ENCODE assay signal across 21 cellular contexts in genomic region chr5:167208911-167209310, GRCh38.
DNase-seq lines count a peak whose midpoint lies in the region; ATAC-seq and TF ChIP-seq lines count a peak whose summit lies in the region.
"Had no signal": no experiment of that assay in that cellular context is flagged by ENCODE, and none has a peak within 500 bp of the region (broad histone marks: within the 10 kb centered on the region; RNA-seq: fewer than 3 reads in every experiment).

No MANE protein-coding gene starts in this region.

- no peaks in the 10 kb centered on the region for H3K27me3 ChIP-seq in A673 (replicated peaks; ENCODE audit: insufficient read depth, low read depth, low read length, poor library complexity)
- H3K27me3 ChIP-seq in heart right ventricle: no peaks in the 10 kb centered on the region
- H3K27me3 ChIP-seq: ascending aorta, gastrocnemius medialis, transverse colon had no signal

- POLR2A ChIA-PET in A673 (lab: Charles Lee; ENCODE audit: low non-redundant PET): interaction anchor here (0.7 kb wide), 1 partner anchor 432 kb away, joined by 7 read pairs; no protein-coding TSS in a partner anchor

- H3K4me1 ChIP-seq in A673 (ENCODE audit: insufficient read depth, low read length, poor library complexity, severe bottlenecking) (no peaks in the 10 kb centered on the region), heart right ventricle (no peaks in the 10 kb centered on the region)
- H3K4me1 ChIP-seq: ascending aorta, gastrocnemius medialis, transverse colon had no signal

- no TSS peak for BruUV-seq in A673 (replicated peaks; lab: Mats Ljungman, UMichigan)

- CTCF ChIA-PET in A673 (lab: Charles Lee): no interaction called here

- peak; percentile 33 for DNase-seq in A673 (ENCODE audit: low spot score)
- DNase-seq in HT1080 (ENCODE audit: low read depth): peak; percentile 74
- DNase-seq in amniotic epithelial cell (ENCODE audit: low read depth): peak; percentile 25
- peak; percentile 8 for DNase-seq in iris pigment epithelial cell (ENCODE audit: low read depth)
- DNase-seq in islet precursor cell: no peak
- DNase-seq in heart right ventricle: no peak
- DNase-seq in GM13976 (ENCODE audit: low spot score): no peak
- DNase-seq: activated CD4-positive, alpha-beta T cell treated with anti-CD3 and anti-CD28 coated beads, Interleukin-2, amount 50 U/mL, for 1 hour; activated naive CD4-positive, alpha-beta T cell; activated T-cell treated with anti-CD3 and anti-CD28 coated beads for 4 hours; cortex of kidney; gastrocnemius medialis; HCEC 1CT; left ventricle myocardium superior; NCI-H1417 treated with DMSO at 0.1 percent for 48 hours; NCI-H2171 treated with DMSO at 0.1 percent for 48 hours; right cardiac atrium; stimulated activated naive CD4-positive, alpha-beta T cell; transverse colon had no signal

- in situ Hi-C loops in GM13976 (cut with MboI; ENCODE audit: low sequenced_read_pairs, unreplicated experiment): no loop called here

- no peak for TF ChIP-seq CTCF in A673 (conservative IDR thresholded peaks at IDR 0.05; ENCODE audit: low read depth, low read length)
- no peak for TF ChIP-seq CTCF in heart right ventricle (IDR thresholded peaks at IDR 0.05)
- TF ChIP-seq CTCF in GM13976 (IDR thresholded peaks at IDR 0.05; ENCODE audit: borderline replicate concordance, control extremely low read depth, extremely low read depth, insufficient read depth, missing control alignments): no peak

- ATAC-seq in heart right ventricle (no peak), esophagus mucosa (no peak)
- ATAC-seq: gastrocnemius medialis, left ventricle myocardium superior, right cardiac atrium had no signal

- H3K27ac ChIP-seq in A673 (ENCODE audit: low read depth, low read length, poor library complexity, severe bottlenecking) (no peak overlapping the region), heart right ventricle (no peak overlapping the region)
- H3K27ac ChIP-seq: ascending aorta, gastrocnemius medialis, transverse colon had no signal

- intact Hi-C loops in A673 (cut with micrococcal nuclease; ENCODE audit: unreplicated experiment): no loop called here
- intact Hi-C loops in heart right ventricle (cut with DNase I): no loop called here

- H3K36me3 ChIP-seq in A673 (ENCODE audit: insufficient read depth, low read length, poor library complexity, severe bottlenecking): no peaks in the 10 kb centered on the region
- no peaks in the 10 kb centered on the region for H3K36me3 ChIP-seq in heart right ventricle
- H3K36me3 ChIP-seq: ascending aorta, gastrocnemius medialis, transverse colon had no signal

- 68 to 77% methylated on average over 4 of the region's 4 CpGs for WGBS in heart right ventricle, 2 donors

- H3K9me3 ChIP-seq in A673 (ENCODE audit: low read depth, low read length, poor library complexity, severe bottlenecking) (no peaks in the 10 kb centered on the region), heart right ventricle (peaks cover 0 to 14% (median 0%) of the 10 kb centered on the region in 11 donors)
- H3K9me3 ChIP-seq: ascending aorta, gastrocnemius medialis, transverse colon had no signal

- H3K4me3 ChIP-seq in A673 (ENCODE audit: low read depth, low read length, poor library complexity, severe bottlenecking) (no peak overlapping the region), heart right ventricle (no peak overlapping the region)
- H3K4me3 ChIP-seq: ascending aorta, gastrocnemius medialis, transverse colon had no signal

Comparison
In these comparisons a context has a peak if more than half of its experiments do, and no peak if none do; other contexts are left out.
1. DNase-seq: peak in A673 (single experiment), HT1080 (single experiment), amniotic epithelial cell (single experiment) and iris pigment epithelial cell (single experiment); none in islet precursor cell (single experiment), heart right ventricle (0 of 2) and GM13976 (single experiment).